Comparison of ENCODE assay signal across 36 cellular contexts in genomic region chr1:67138813-67139539, GRCh38. TPM values are rescaled to one million over a fixed set of nuclear protein-coding genes. Genes with fewer than 3 reads are reported as not detected.
DNase-seq lines count a peak whose midpoint lies in the region; ATAC-seq, FAIRE-seq and TF ChIP-seq lines count a peak whose summit lies in the region.
"Had no signal": no experiment of that assay in that cellular context is flagged by ENCODE, and none has a peak within 500 bp of the region (broad histone marks: within the 10 kb centered on the region; RNA-seq: fewer than 3 reads in every experiment).

No MANE protein-coding gene starts in this region.

- H3K36me3 ChIP-seq in mucosa of descending colon (ENCODE audit: low read depth), result no peaks in the 10 kb centered on the region
- no peaks in the 10 kb centered on the region for H3K36me3 ChIP-seq in esophagus muscularis mucosa
- H3K36me3 ChIP-seq: gastroesophageal sphincter, left lung, neutrophil, tibial artery, WERI-Rb-1 had no signal

- DNase-seq in HT-29 (ENCODE audit: low spot score), result peak; percentile 61
- DNase-seq in mucosa of descending colon, result peak in 2 of 3 donors; percentile 44 to 54
- DNase-seq in type B pancreatic cell (ENCODE audit: extremely low spot score, unreplicated experiment), result no peak
- no peak for DNase-seq in GM20000 (ENCODE audit: low spot score)
- no peak for DNase-seq in esophagus muscularis mucosa (ENCODE audit: extremely low spot score)
- DNase-seq: activated CD4-positive, alpha-beta T cell treated with anti-CD3 and anti-CD28 coated beads for 4 hours; activated T-cell treated with anti-CD3 and anti-CD28 coated beads for 4 hours; amygdala; C1 segment of cervical spinal cord; COR-L47; DMS79 treated with DMSO at 0.1 percent for 48 hours; GDM1; HFFc6; hypothalamus; left lung; mesendoderm; naive B cell; NCI-H1436; NCI-H2081; NCI-H2227 treated with DMSO at 0.1 percent for 48 hours; SHP77; stimulated activated CD4-positive, alpha-beta T cell treated with anti-CD3 and anti-CD28 coated beads, Interleukin-12 subunit alpha, Interleukin-12 subunit beta, amount 100 ng/mL, for 4 hours; stimulated activated CD4-positive, alpha-beta T cell treated with anti-CD3 and anti-CD28 coated beads, Interleukin-2, amount 100 ng/mL, for 48 hours; tibial artery; WERI-Rb-1 had no signal

- WGBS in esophagus muscularis mucosa, result 82% methylated on average over 3 of the region's 3 CpGs

- H3K27ac Mint-ChIP-seq in type B pancreatic cell, result peak overlapping the region; percentile 63
- H3K27ac Mint-ChIP-seq: activated naive CD4-positive, alpha-beta T cell treated with anti-CD3 and anti-CD28 coated beads, Interleukin-2, amount 50 U/mL, for 24 hours; activated T-helper 2 cell treated with anti-CD3 and anti-CD28 coated beads, Interferon-gamma antibody, Interleukin-2, Interleukin-4, amounts not matched to agents 10 μg/mL and 5 μg/mL and 100 μg/mL, durations not matched to agents 14 hours and 24 hours and 36 hours; HFFc6 had no signal

- H3K4me1 ChIP-seq in mucosa of descending colon (ENCODE audit: low read depth), result peaks cover 35% of the 10 kb centered on the region
- peaks cover 6 to 13% (median 11%) of the 10 kb centered on the region in 4 donors for H3K4me1 ChIP-seq in esophagus muscularis mucosa

- no peak for TF ChIP-seq EP300 in esophagus muscularis mucosa (IDR thresholded peaks at IDR 0.05)

- H3K27me3 ChIP-seq in esophagus muscularis mucosa, result no peaks in the 10 kb centered on the region
- H3K27me3 ChIP-seq: gastroesophageal sphincter, tibial artery had no signal

- H3K9me3 ChIP-seq in mucosa of descending colon (no peaks in the 10 kb centered on the region), esophagus muscularis mucosa (no peaks in the 10 kb centered on the region)
- H3K9me3 ChIP-seq: gastroesophageal sphincter, left lung, neutrophil, tibial artery had no signal

- no peaks in the 10 kb centered on the region for H3K36me3 Mint-ChIP-seq in type B pancreatic cell
- H3K36me3 Mint-ChIP-seq: activated naive CD4-positive, alpha-beta T cell treated with anti-CD3 and anti-CD28 coated beads, Interleukin-2, amount 50 U/mL, for 24 hours; naive B cell had no signal

- no peak for TF ChIP-seq CTCF in mucosa of descending colon (IDR thresholded peaks at IDR 0.05)
- no peak for TF ChIP-seq CTCF in type B pancreatic cell (conservative IDR thresholded peaks at IDR 0.05)
- no peak for TF ChIP-seq CTCF in GM20000 (IDR thresholded peaks at IDR 0.05; ENCODE audit: extremely low read depth, missing control alignments)
- no peak for TF ChIP-seq CTCF in esophagus muscularis mucosa (IDR thresholded peaks at IDR 0.05)

- no peak overlapping the region for H3K27ac ChIP-seq in esophagus muscularis mucosa (replicated peaks in 1 of 4)
- H3K27ac ChIP-seq: gastroesophageal sphincter, left lung, neutrophil, tibial artery, WERI-Rb-1 had no signal

- no peaks in the 10 kb centered on the region for H3K9me3 Mint-ChIP-seq in type B pancreatic cell
- H3K9me3 Mint-ChIP-seq: activated naive CD4-positive, alpha-beta T cell treated with anti-CD3 and anti-CD28 coated beads, Interleukin-2, amount 50 U/mL, for 24 hours; activated T-helper 2 cell treated with anti-CD3 and anti-CD28 coated beads, Interferon-gamma antibody, Interleukin-2, Interleukin-4, amounts not matched to agents 10 μg/mL and 5 μg/mL and 100 μg/mL, durations not matched to agents 14 hours and 24 hours and 36 hours; HFFc6; naive B cell had no signal

- ATAC-seq in mucosa of descending colon (peak; percentile 85), HG03280 (IDR thresholded peaks at IDR 0.05; ENCODE audit: unreplicated experiment) (no peak)
- ATAC-seq: gastroesophageal sphincter, left lung, sciatic nerve had no signal

- intact Hi-C loops in mucosa of descending colon (cut with DNase I, micrococcal nuclease) (no loop called here), esophagus muscularis mucosa (cut with DNase I) (no loop called here)

- no peaks in the 10 kb centered on the region for H3K27me3 Mint-ChIP-seq in type B pancreatic cell

- no peak overlapping the region for H3K4me3 ChIP-seq in mucosa of descending colon
- no peak overlapping the region for H3K4me3 ChIP-seq in esophagus muscularis mucosa
- H3K4me3 ChIP-seq: gastroesophageal sphincter, left lung, tibial artery had no signal

- TF ChIP-seq POLR2A in esophagus muscularis mucosa (IDR thresholded peaks at IDR 0.05; ENCODE audit: low read depth), result no peak

- H3K4me3 Mint-ChIP-seq in type B pancreatic cell, result no peak overlapping the region
- H3K4me3 Mint-ChIP-seq: activated naive CD4-positive, alpha-beta T cell treated with anti-CD3 and anti-CD28 coated beads, Interleukin-2, amount 50 U/mL, for 24 hours; HFFc6; naive B cell had no signal

- H3K4me1 Mint-ChIP-seq in type B pancreatic cell (ENCODE audit: unreplicated experiment), result peaks cover 5% of the 10 kb centered on the region

- FAIRE-seq in colon (lab: Jason Lieb, UNC), result peak; percentile 57
- FAIRE-seq: H1 had no signal

RNA-seq across cellular contexts. Expression of gene C1orf141, which starts 4.2 kb away (rescaled TPM):
- total RNA-seq in HT-29 (2014; rRNA removed; shearing (Covaris generic)), result not detected in 2 replicates
- total RNA-seq in mucosa of descending colon (not detected), type B pancreatic cell (ENCODE audit: low replicate concordance) (not detected in 2 replicates), esophagus muscularis mucosa (not detected)
- total RNA-seq: activated T-helper 2 cell treated with anti-CD3 and anti-CD28 coated beads, Interferon-gamma antibody, Interleukin-2, Interleukin-4, amounts not matched to agents 10 μg/mL and 5 μg/mL and 100 μg/mL, durations not matched to agents 14 hours and 24 hours and 36 hours; cerebellum; gastroesophageal sphincter; H1; HFFc6; posterior vena cava; sciatic nerve; T-helper 2 cell treated with Interferon-gamma antibody and Interleukin-4, amounts not matched to agents 100 ng/mL and 5 ng/mL, for 36 hours had no signal

RNA-seq across cellular contexts. Expression of gene IL23R, which starts 27.3 kb away (rescaled TPM):
- total RNA-seq in HT-29 (2014; rRNA removed; shearing (Covaris generic)), result not detected in 2 replicates
- total RNA-seq in mucosa of descending colon (1 to 10 TPM; 1.1 to 3.4 (median 2.5) TPM), type B pancreatic cell (ENCODE audit: low replicate concordance) (0.14 TPM in 1 of 2 replicates, not detected in the other), esophagus muscularis mucosa (not detected)
- total RNA-seq: cerebellum, gastroesophageal sphincter, H1, HFFc6, posterior vena cava, sciatic nerve had no signal

Comparison
In these comparisons a context has a peak if more than half of its experiments do, and no peak if none do; other contexts are left out.
1. DNase-seq: peak in HT-29 (single experiment) and mucosa of descending colon (2 of 3); none in type B pancreatic cell (single experiment), GM20000 (single experiment) and esophagus muscularis mucosa (single experiment).